ENCODE assay signal across 12 cellular contexts in the genomic region with DNA sequence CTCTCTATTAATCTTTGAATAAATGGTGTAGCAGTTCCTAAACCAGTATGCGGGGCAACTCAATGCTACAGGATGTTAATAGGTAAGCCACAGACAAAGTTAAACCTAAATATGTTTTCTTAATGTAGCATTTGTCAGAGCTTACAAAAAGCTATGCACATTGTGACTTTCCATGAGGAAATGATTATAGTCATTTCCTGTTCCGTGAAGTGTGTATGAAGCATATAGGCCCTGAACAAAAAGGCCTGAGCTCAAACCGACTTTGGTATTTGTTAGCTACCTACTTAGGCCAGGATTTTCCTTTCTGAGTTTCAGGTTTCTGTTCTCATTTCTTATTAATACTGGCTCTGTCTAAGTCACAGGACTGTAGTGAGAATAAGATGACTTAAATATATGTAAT. TPM values are rescaled to one million over a fixed set of nuclear protein-coding genes. Genes with fewer than 3 reads are reported as not detected.
DNase-seq lines count a peak whose midpoint lies in the region; ATAC-seq and TF ChIP-seq lines count a peak whose summit lies in the region.
"Had no signal": no experiment of that assay in that cellular context is flagged by ENCODE, and none has a peak within 500 bp of the region (broad histone marks: within the 10 kb centered on the region; RNA-seq: fewer than 3 reads in every experiment).

No MANE protein-coding gene starts in this region.

- peak overlapping the region in 1 of 12 donors; percentile 73 for H3K27ac ChIP-seq in heart left ventricle
- H3K27ac ChIP-seq: KMS-11 had no signal

- no peaks in the 10 kb centered on the region for H3K36me3 ChIP-seq in heart left ventricle

- peaks cover 0 to 32% (median 0%) of the 10 kb centered on the region in 12 donors for H3K4me1 ChIP-seq in heart left ventricle

- peaks cover 47% of the 10 kb centered on the region for H3K36me3 Mint-ChIP-seq in activated CD8-positive, alpha-beta T cell treated with anti-CD3 and anti-CD28 coated beads, Interleukin-2, amount 10 ng/mL, durations not matched to agents 7 days and 5 days (ENCODE audit: low read depth)
- no peaks in the 10 kb centered on the region for H3K36me3 Mint-ChIP-seq in type B pancreatic cell

- H3K4me1 Mint-ChIP-seq in activated CD8-positive, alpha-beta T cell treated with anti-CD3 and anti-CD28 coated beads, Interleukin-2, amount 10 ng/mL, durations not matched to agents 7 days and 5 days (ENCODE audit: low read depth) = peaks cover 90% of the 10 kb centered on the region
- H3K4me1 Mint-ChIP-seq in type B pancreatic cell (ENCODE audit: unreplicated experiment) = peaks cover 5% of the 10 kb centered on the region

- TF ChIP-seq CTCF in AG10803 (conservative IDR thresholded peaks at IDR 0.05; ENCODE audit: low read length) = no peak
- TF ChIP-seq CTCF in type B pancreatic cell (conservative IDR thresholded peaks at IDR 0.05) = no peak
- no peak for TF ChIP-seq CTCF in heart left ventricle (IDR thresholded peaks at IDR 0.05)

- ATAC-seq in GM19035 (IDR thresholded peaks at IDR 0.05; ENCODE audit: unreplicated experiment) (peak; percentile 67), HG02981 (IDR thresholded peaks at IDR 0.05; ENCODE audit: unreplicated experiment) (peak; percentile 92), heart left ventricle (no peak)
- ATAC-seq in activated CD8-positive, alpha-beta T cell treated with anti-CD3 and anti-CD28 coated beads, Interleukin-2, amount 10 ng/mL, durations not matched to agents 7 days and 5 days = peak; percentile 57

- peak overlapping the region; percentile 32 for H3K4me3 Mint-ChIP-seq in activated CD8-positive, alpha-beta T cell treated with anti-CD3 and anti-CD28 coated beads, Interleukin-2, amount 10 ng/mL, durations not matched to agents 7 days and 5 days
- H3K4me3 Mint-ChIP-seq in type B pancreatic cell = no peak overlapping the region

- CTCF ChIA-PET in activated CD8-positive, alpha-beta T cell treated with anti-CD3 and anti-CD28 coated beads, Interleukin-2, amount 10 ng/mL, durations not matched to agents 7 days and 5 days (lab: Charles Lee) = interaction anchor here (0.7 to 4.2 kb wide), 7 partner anchors 9 to 89 kb away, joined by 3 to 38 read pairs (median 12); no protein-coding TSS in a partner anchor

- DNase-seq in AG10803 (ENCODE audit: low read depth) = peak; percentile 21
- DNase-seq in activated CD8-positive, alpha-beta T cell treated with anti-CD3 and anti-CD28 coated beads, Interleukin-2, amount 10 ng/mL, durations not matched to agents 7 days and 5 days = peak; percentile 50
- DNase-seq in type B pancreatic cell (ENCODE audit: extremely low spot score, unreplicated experiment) = no peak
- DNase-seq in NK-92 (lab: John Stamatoyannopoulos, UW; ENCODE audit: unreplicated experiment) = no peak
- no peak for DNase-seq in heart left ventricle
- no peak for DNase-seq in DMS 273 treated with DMSO at 0.1 percent for 48 hours (lab: John Stamatoyannopoulos, UW)
- DNase-seq: DMS153, mesendoderm had no signal

- H3K27me3 ChIP-seq in heart left ventricle = peaks cover 0 to 4% (median 0%) of the 10 kb centered on the region in 9 donors

- POLR2A ChIA-PET in activated CD8-positive, alpha-beta T cell treated with anti-CD3 and anti-CD28 coated beads, Interleukin-2, amount 10 ng/mL, durations not matched to agents 7 days and 5 days (lab: Charles Lee) = interaction anchor here (0.8 to 8.2 kb wide), 6 partner anchors 9 to 100 kb away, joined by 3 to 119 read pairs (median 22); a partner anchor contains a TSS

- H3K4me3 ChIP-seq in AG10803 (ENCODE audit: low read length) = no peak overlapping the region
- no peak overlapping the region for H3K4me3 ChIP-seq in heart left ventricle

- TF ChIP-seq POLR2A in heart left ventricle (IDR thresholded peaks at IDR 0.05) = no peak

- intact Hi-C loops in heart left ventricle (cut with DNase I) = no loop called here

- 71 to 73% (median 71%) methylated on average over 3 of the region's 3 CpGs for WGBS in heart left ventricle, 4 donors

- peaks cover 0 to 19% (median 12%) of the 10 kb centered on the region in 12 donors for H3K9me3 ChIP-seq in heart left ventricle

- H3K27ac Mint-ChIP-seq in activated CD8-positive, alpha-beta T cell treated with anti-CD3 and anti-CD28 coated beads, Interleukin-2, amount 10 ng/mL, durations not matched to agents 7 days and 5 days = peak overlapping the region; percentile 89
- H3K27ac Mint-ChIP-seq in type B pancreatic cell = no peak overlapping the region

- H3K27me3 Mint-ChIP-seq in activated CD8-positive, alpha-beta T cell treated with anti-CD3 and anti-CD28 coated beads, Interleukin-2, amount 10 ng/mL, durations not matched to agents 7 days and 5 days (ENCODE audit: low read depth) = no peaks in the 10 kb centered on the region
- no peaks in the 10 kb centered on the region for H3K27me3 Mint-ChIP-seq in type B pancreatic cell

- H3K9me3 Mint-ChIP-seq in activated CD8-positive, alpha-beta T cell treated with anti-CD3 and anti-CD28 coated beads, Interleukin-2, amount 10 ng/mL, durations not matched to agents 7 days and 5 days (ENCODE audit: insufficient read depth) = peaks cover 20% of the 10 kb centered on the region
- H3K9me3 Mint-ChIP-seq in type B pancreatic cell = no peaks in the 10 kb centered on the region

RNA-seq across cellular contexts. Expression of a gene that starts 14.2 kb away (rescaled TPM):
- under 1 TPM; 0.71 to 0.89 TPM for total RNA-seq in activated CD8-positive, alpha-beta T cell treated with anti-CD3 and anti-CD28 coated beads, Interleukin-2, amount 10 ng/mL, durations not matched to agents 7 days and 5 days
- total RNA-seq in type B pancreatic cell (ENCODE audit: low replicate concordance) (not detected in 2 replicates), heart left ventricle (under 1 TPM in 2 of 9 donors, not detected in 7; 0.09 to 0.11 TPM)
- polyA plus RNA-seq in heart left ventricle = not detected
- total RNA-seq: chondrocyte had no signal

RNA-seq across cellular contexts. Expression of a gene that starts 44.3 kb away (rescaled TPM):
- not detected for total RNA-seq in activated CD8-positive, alpha-beta T cell treated with anti-CD3 and anti-CD28 coated beads, Interleukin-2, amount 10 ng/mL, durations not matched to agents 7 days and 5 days
- total RNA-seq in type B pancreatic cell (ENCODE audit: low replicate concordance) (not detected in 2 replicates), heart left ventricle (not detected)
- polyA plus RNA-seq in heart left ventricle = not detected
- total RNA-seq: chondrocyte had no signal

Comparison
In these comparisons a context has a peak if more than half of its experiments do, and no peak if none do; other contexts are left out.
1. DNase-seq: peak in AG10803 (single experiment) and activated CD8-positive, alpha-beta T cell treated with anti-CD3 and anti-CD28 coated beads, Interleukin-2, amount 10 ng/mL, durations not matched to agents 7 days and 5 days (single experiment); none in type B pancreatic cell (single experiment), NK-92 (single experiment), heart left ventricle (0 of 5) and DMS 273 treated with DMSO at 0.1 percent for 48 hours (single experiment).
2. ATAC-seq: peak in GM19035 (single experiment), HG02981 (single experiment) and activated CD8-positive, alpha-beta T cell treated with anti-CD3 and anti-CD28 coated beads, Interleukin-2, amount 10 ng/mL, durations not matched to agents 7 days and 5 days (single experiment); none in heart left ventricle (0 of 4).